ENCODE assay signal across 1 cellular context in genomic region chr6:144574796-144575195, GRCh38.
TF ChIP-seq lines count a peak whose summit lies in the region.

No MANE protein-coding gene starts in this region.

TF ChIP-seq in HepG2, 621 proteins besides CTCF, POLR2A, EP300 and RAD21 (continued from another document):
- TF ChIP-seq CREB3 (CRISPR knock-in tag; IDR thresholded peaks at IDR 0.05) (no peak), ZNF484 (CRISPR knock-in tag; IDR thresholded peaks at IDR 0.05; ENCODE audit: borderline replicate concordance, low read depth) (no peak), ZNF501 (CRISPR knock-in tag; IDR thresholded peaks at IDR 0.05) (no peak), BCL3 (CRISPR knock-in tag; IDR thresholded peaks at IDR 0.05) (no peak), ZNF34 (CRISPR knock-in tag; IDR thresholded peaks at IDR 0.05; ENCODE audit: borderline replicate concordance) (no peak), ZNF572 (CRISPR knock-in tag; IDR thresholded peaks at IDR 0.05) (no peak), CENPX (CRISPR knock-in tag; IDR thresholded peaks at IDR 0.05) (no peak), SRSF4 (IDR thresholded peaks at IDR 0.05; ENCODE audit: low read depth, low read length, poor library complexity, severe bottlenecking) (no peak)
